8 cellular contexts compared by ENCODE assay signal in the genomic region with DNA sequence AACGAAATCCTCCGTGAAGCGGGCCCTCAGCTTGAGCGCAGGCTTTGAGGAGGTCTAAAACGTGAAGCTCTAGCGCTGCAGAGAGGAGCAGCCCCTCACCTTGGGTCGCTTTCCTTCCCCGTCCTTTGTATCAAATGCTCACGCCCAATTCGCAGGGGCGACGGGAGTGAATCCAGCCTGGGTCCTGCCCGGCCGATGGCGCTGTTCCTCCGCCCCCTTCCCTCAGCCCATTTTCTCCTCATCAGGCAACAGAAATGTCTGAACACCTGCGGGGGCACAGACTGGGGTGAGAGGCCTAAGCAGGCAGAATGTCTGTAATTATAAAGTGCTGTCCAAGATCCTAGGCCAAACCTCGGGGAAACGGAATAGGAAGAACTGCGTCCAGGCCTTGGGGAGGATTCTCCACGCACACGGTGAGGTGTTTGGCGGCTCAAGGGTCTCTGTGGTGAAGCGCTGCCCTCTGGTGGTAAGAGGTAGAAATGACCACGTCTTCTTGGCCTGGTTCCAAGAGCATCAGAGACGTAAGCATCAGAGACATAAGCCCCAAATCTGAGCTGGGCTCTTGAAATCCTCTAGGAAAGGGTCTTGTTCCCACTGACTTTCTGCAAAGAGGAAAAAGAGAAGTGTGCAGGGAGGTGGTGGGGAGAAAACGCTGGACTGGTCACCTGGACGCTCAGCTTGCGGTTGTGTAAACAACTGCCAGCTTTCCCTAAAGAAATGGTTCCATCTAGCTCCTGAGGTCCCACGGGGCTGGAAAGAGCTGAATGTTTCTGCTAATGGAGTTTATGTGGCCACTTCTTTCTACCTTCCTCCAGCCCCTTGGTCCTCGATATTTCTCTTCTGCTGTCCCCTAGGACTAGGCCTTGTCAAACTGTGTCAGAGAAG.
DNase-seq lines count a peak whose midpoint lies in the region; ATAC-seq and TF ChIP-seq lines count a peak whose summit lies in the region.

No MANE protein-coding gene starts in this region.

- H3K9me3 ChIP-seq in esophagus squamous epithelium, result no peaks in the 10 kb centered on the region
- no peaks in the 10 kb centered on the region for H3K9me3 ChIP-seq in naive thymus-derived CD4-positive, alpha-beta T cell (ENCODE audit: control insufficient read depth in 2 of 3, low read length in 3 of 3)

- no peaks in the 10 kb centered on the region for H3K36me3 ChIP-seq in esophagus squamous epithelium
- no peaks in the 10 kb centered on the region for H3K36me3 ChIP-seq in naive thymus-derived CD4-positive, alpha-beta T cell (ENCODE audit: control insufficient read depth in 2 of 3, insufficient read depth in 3 of 3, low read length in 3 of 3)

- TF ChIP-seq CTCF in esophagus squamous epithelium (IDR thresholded peaks at IDR 0.05), result peak; percentile 70 to 84 (median 78)

- H3K27ac ChIP-seq in esophagus squamous epithelium, result no peak overlapping the region
- no peak overlapping the region for H3K27ac ChIP-seq in naive thymus-derived CD4-positive, alpha-beta T cell (ENCODE audit: low read depth, low read length)

- H3K27ac Mint-ChIP-seq in naive thymus-derived CD4-positive, alpha-beta T cell, result peak overlapping the region in 5 of 9 donors; percentile 2 to 82 (median 34)
- no peak overlapping the region for H3K27ac Mint-ChIP-seq in stimulated activated effector memory CD8-positive, alpha-beta T cell treated with anti-CD3 and anti-CD28 coated beads, Interleukin-12 subunit alpha, Interleukin-12 subunit beta, amount 100 ng/mL, for 72 hours

- CTCF ChIA-PET in naive thymus-derived CD4-positive, alpha-beta T cell (lab: Charles Lee), result interaction anchor here (0.6 to 9.0 kb wide), 16 partner anchors 15 to 228 kb away, joined by 3 to 104 read pairs (median 4); no protein-coding TSS in a partner anchor

- peak overlapping the region in 5 of 10 donors; percentile 29 to 61 (median 42) for H3K4me3 Mint-ChIP-seq in naive thymus-derived CD4-positive, alpha-beta T cell
- no peak overlapping the region for H3K4me3 Mint-ChIP-seq in stimulated activated effector memory CD8-positive, alpha-beta T cell treated with anti-CD3 and anti-CD28 coated beads, Interleukin-12 subunit alpha, Interleukin-12 subunit beta, amount 100 ng/mL, for 72 hours

- no peak for TF ChIP-seq POLR2A in esophagus squamous epithelium (IDR thresholded peaks at IDR 0.05)

- POLR2A ChIA-PET in naive thymus-derived CD4-positive, alpha-beta T cell (lab: Charles Lee), result interaction anchor here (0.7 to 1.5 kb wide), 2 partner anchors 7 to 162 kb away, joined by 3 to 4 read pairs; no protein-coding TSS in a partner anchor

- WGBS in esophagus squamous epithelium, 2 donors, result 39 to 40% methylated on average over 22 to 27 of the region's 31 CpGs

- H3K27me3 Mint-ChIP-seq in naive thymus-derived CD4-positive, alpha-beta T cell, result peaks cover 0 to 28% (median 0%) of the 10 kb centered on the region in 5 donors

- H3K9me3 Mint-ChIP-seq in naive thymus-derived CD4-positive, alpha-beta T cell, result peaks cover 0 to 2% (median 0%) of the 10 kb centered on the region in 11 donors
- H3K9me3 Mint-ChIP-seq in stimulated activated effector memory CD8-positive, alpha-beta T cell treated with anti-CD3 and anti-CD28 coated beads, Interleukin-12 subunit alpha, Interleukin-12 subunit beta, amount 100 ng/mL, for 72 hours, result no peaks in the 10 kb centered on the region

- peak; percentile 65 for DNase-seq in COLO668 (lab: John Stamatoyannopoulos, UW; ENCODE audit: unreplicated experiment)
- DNase-seq in HS-27A (ENCODE audit: low read depth), result peak; percentile 36
- peak; percentile 39 for DNase-seq in NOMO-1 treated with dmso at 0.1 percent for 144 hours (lab: John Stamatoyannopoulos, UW; ENCODE audit: unreplicated experiment)
- DNase-seq in activated CD8-positive, alpha-beta memory T cell treated with anti-CD3 and anti-CD28 coated beads, Interleukin-2, amount 50 U/mL, for 48 hours, result peak; percentile 83
- DNase-seq in esophagus squamous epithelium (lab: John Stamatoyannopoulos, UW), result peak; percentile 5
- DNase-seq in naive thymus-derived CD4-positive, alpha-beta T cell, result peak; percentile 48 to 83 (median 74)
- DNase-seq in stimulated activated effector memory CD8-positive, alpha-beta T cell treated with anti-CD3 and anti-CD28 coated beads, Interleukin-12 subunit alpha, Interleukin-12 subunit beta, amount 100 ng/mL, for 72 hours (ENCODE audit: low spot score in 2 of 2), result peak; percentile 73 to 91

- H3K4me3 ChIP-seq in esophagus squamous epithelium, result no peak overlapping the region
- no peak overlapping the region for H3K4me3 ChIP-seq in naive thymus-derived CD4-positive, alpha-beta T cell (ENCODE audit: low read length)

- H3K36me3 Mint-ChIP-seq in naive thymus-derived CD4-positive, alpha-beta T cell, result peaks cover 0 to 9% (median 0%) of the 10 kb centered on the region in 5 donors
- no peaks in the 10 kb centered on the region for H3K36me3 Mint-ChIP-seq in stimulated activated effector memory CD8-positive, alpha-beta T cell treated with anti-CD3 and anti-CD28 coated beads, Interleukin-12 subunit alpha, Interleukin-12 subunit beta, amount 100 ng/mL, for 72 hours

- intact Hi-C loops in esophagus squamous epithelium (cut with DNase I), result loop anchor here (5.0 kb wide), 1 partner anchor 164 kb away; no protein-coding TSS in a partner anchor
- intact Hi-C loops in naive thymus-derived CD4-positive, alpha-beta T cell (cut with micrococcal nuclease), result loop anchor here (2.0 to 5.0 kb wide), 7 partner anchors 109 to 574 kb away; partner anchors contain the start of gene KCNA3 (in 1 of the 2)

- H3K4me1 ChIP-seq in esophagus squamous epithelium, result peaks cover 0 to 8% (median 0%) of the 10 kb centered on the region in 3 donors
- peaks cover 31 to 40% of the 10 kb centered on the region in 2 donors for H3K4me1 ChIP-seq in naive thymus-derived CD4-positive, alpha-beta T cell (ENCODE audit: control insufficient read depth in 2 of 2, insufficient read depth in 2 of 2, low read length in 2 of 2)

- H3K4me1 Mint-ChIP-seq in naive thymus-derived CD4-positive, alpha-beta T cell, result peaks cover 18 to 54% (median 45%) of the 10 kb centered on the region in 7 donors
- H3K4me1 Mint-ChIP-seq in stimulated activated effector memory CD8-positive, alpha-beta T cell treated with anti-CD3 and anti-CD28 coated beads, Interleukin-12 subunit alpha, Interleukin-12 subunit beta, amount 100 ng/mL, for 72 hours, result peaks cover 31% of the 10 kb centered on the region

- H3K27me3 ChIP-seq in esophagus squamous epithelium, result peaks cover 0 to 28% (median 0%) of the 10 kb centered on the region in 4 donors
- H3K27me3 ChIP-seq in naive thymus-derived CD4-positive, alpha-beta T cell (ENCODE audit: control insufficient read depth in 2 of 2, insufficient read depth in 2 of 2, low read length in 2 of 2), result no peaks in the 10 kb centered on the region

- peak; percentile 88 for ATAC-seq in naive thymus-derived CD4-positive, alpha-beta T cell
- ATAC-seq in stimulated activated effector memory CD8-positive, alpha-beta T cell treated with anti-CD3 and anti-CD28 coated beads, Interleukin-12 subunit alpha, Interleukin-12 subunit beta, amount 100 ng/mL, for 72 hours, result peak; percentile 74
- no peak for ATAC-seq in GM19035 (IDR thresholded peaks at IDR 0.05; ENCODE audit: unreplicated experiment)

Comparison
In these comparisons a context has a peak if more than half of its experiments do, and no peak if none do; other contexts are left out.
1. DNase-seq: peak in every context shown above with its lines; median percentile 83 in activated CD8-positive, alpha-beta memory T cell treated with anti-CD3 and anti-CD28 coated beads, Interleukin-2, amount 50 U/mL, for 48 hours; 82 in stimulated activated effector memory CD8-positive, alpha-beta T cell treated with anti-CD3 and anti-CD28 coated beads, Interleukin-12 subunit alpha, Interleukin-12 subunit beta, amount 100 ng/mL, for 72 hours; 74 in naive thymus-derived CD4-positive, alpha-beta T cell; 65 in COLO668; 39 in NOMO-1 treated with dmso at 0.1 percent for 144 hours; 36 in HS-27A; 5 in esophagus squamous epithelium.